In the genomic region with DNA sequence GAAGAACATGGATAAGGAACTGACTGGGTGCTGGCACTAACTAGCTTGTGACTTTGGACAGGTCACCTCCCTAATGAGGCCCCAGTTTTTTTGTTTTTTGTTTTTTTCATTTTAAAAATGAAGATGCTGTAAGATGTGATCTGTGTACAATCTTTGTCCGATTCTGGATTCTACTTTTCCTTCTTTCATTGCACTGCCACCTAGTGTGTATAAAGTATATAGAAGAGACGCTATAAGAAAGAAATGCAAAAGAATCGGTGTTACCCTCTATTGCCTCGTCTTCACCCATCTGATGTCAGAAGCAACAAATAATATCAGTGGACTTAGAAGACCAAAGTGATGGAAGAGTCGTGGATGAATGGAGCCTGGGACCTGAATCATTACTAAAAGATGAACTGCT, we compare ENCODE assay signal across 9 cellular contexts. TPM values are rescaled to one million over a fixed set of nuclear protein-coding genes. Genes with fewer than 3 reads are reported as not detected.
DNase-seq lines count a peak whose midpoint lies in the region; ATAC-seq and TF ChIP-seq lines count a peak whose summit lies in the region.
"Had no signal": no experiment of that assay in that cellular context is flagged by ENCODE, and none has a peak within 500 bp of the region (broad histone marks: within the 10 kb centered on the region; RNA-seq: fewer than 3 reads in every experiment).

No MANE protein-coding gene starts in this region.

- POLR2A ChIA-PET in activated naive CD8-positive, alpha-beta T cell treated with anti-CD3 and anti-CD28 coated beads, Interleukin-2, amount 10 ng/mL, durations not matched to agents 7 days and 5 days (lab: Charles Lee) = no interaction called here
- POLR2A ChIA-PET in naive thymus-derived CD4-positive, alpha-beta T cell (lab: Charles Lee) = no interaction called here

- H3K36me3 ChIP-seq in GM23338 (ENCODE audit: insufficient read depth) = no peaks in the 10 kb centered on the region
- no peaks in the 10 kb centered on the region for H3K36me3 ChIP-seq in naive thymus-derived CD4-positive, alpha-beta T cell (ENCODE audit: control insufficient read depth in 2 of 3, insufficient read depth in 3 of 3, low read length in 3 of 3)

- no peaks in the 10 kb centered on the region for H3K36me3 Mint-ChIP-seq in GM23338 (ENCODE audit: low read depth)
- no peaks in the 10 kb centered on the region for H3K36me3 Mint-ChIP-seq in activated naive CD8-positive, alpha-beta T cell treated with anti-CD3 and anti-CD28 coated beads, Interleukin-2, amount 10 ng/mL, durations not matched to agents 7 days and 5 days
- H3K36me3 Mint-ChIP-seq in naive thymus-derived CD4-positive, alpha-beta T cell = peaks cover 0 to 9% (median 0%) of the 10 kb centered on the region in 5 donors

- H3K27me3 ChIP-seq in GM23338 (ENCODE audit: insufficient read depth) = no peaks in the 10 kb centered on the region
- no peaks in the 10 kb centered on the region for H3K27me3 ChIP-seq in naive thymus-derived CD4-positive, alpha-beta T cell (ENCODE audit: control insufficient read depth in 2 of 2, insufficient read depth in 2 of 2, low read length in 2 of 2)

- H3K27ac ChIP-seq in GM23338 (ENCODE audit: low read depth) = no peak overlapping the region
- no peak overlapping the region for H3K27ac ChIP-seq in naive thymus-derived CD4-positive, alpha-beta T cell (ENCODE audit: low read depth, low read length)

- no peaks in the 10 kb centered on the region for H3K4me1 ChIP-seq in GM23338 (ENCODE audit: insufficient read depth)
- H3K4me1 ChIP-seq in naive thymus-derived CD4-positive, alpha-beta T cell (ENCODE audit: control insufficient read depth in 2 of 2, insufficient read depth in 2 of 2, low read length in 2 of 2) = peaks cover 0 to 4% of the 10 kb centered on the region in 2 donors

- no peak overlapping the region for H3K4me3 ChIP-seq in GM23338
- no peak overlapping the region for H3K4me3 ChIP-seq in naive thymus-derived CD4-positive, alpha-beta T cell (ENCODE audit: low read length)

- no peaks in the 10 kb centered on the region for H3K9me2 ChIP-seq in GM23338 (ENCODE audit: insufficient read depth)

- peaks cover 3% of the 10 kb centered on the region for H3K27me3 Mint-ChIP-seq in GM23338 (ENCODE audit: insufficient read depth, low read depth, poor library complexity)
- no peaks in the 10 kb centered on the region for H3K27me3 Mint-ChIP-seq in activated naive CD8-positive, alpha-beta T cell treated with anti-CD3 and anti-CD28 coated beads, Interleukin-2, amount 10 ng/mL, durations not matched to agents 7 days and 5 days
- no peaks in the 10 kb centered on the region for H3K27me3 Mint-ChIP-seq in naive thymus-derived CD4-positive, alpha-beta T cell

- no peaks in the 10 kb centered on the region for H3F3A ChIP-seq in GM23338 (replicated peaks; ENCODE audit: low read depth)

- H3K9me3 ChIP-seq in naive thymus-derived CD4-positive, alpha-beta T cell (ENCODE audit: control insufficient read depth in 2 of 3, low read length in 3 of 3) = no peaks in the 10 kb centered on the region

- H3K4me2 ChIP-seq in GM23338 = no peak overlapping the region

- ATAC-seq in GM23338 = no peak
- peak; percentile 47 for ATAC-seq in activated naive CD8-positive, alpha-beta T cell treated with anti-CD3 and anti-CD28 coated beads, Interleukin-2, amount 10 ng/mL, durations not matched to agents 7 days and 5 days (ENCODE audit: low read depth)
- ATAC-seq in naive thymus-derived CD4-positive, alpha-beta T cell = peak; percentile 67
- no peak for ATAC-seq in HG02763 (IDR thresholded peaks at IDR 0.05; ENCODE audit: unreplicated experiment)

- H4K20me1 ChIP-seq in GM23338 (replicated peaks; ENCODE audit: insufficient read depth) = no peaks in the 10 kb centered on the region

- H2AFZ ChIP-seq in GM23338 = no peak overlapping the region

- intact Hi-C loops in naive thymus-derived CD4-positive, alpha-beta T cell (cut with micrococcal nuclease) = loop anchor here (1.0 to 10.0 kb wide), 8 partner anchors 61 to 762 kb away; a partner anchor contains a TSS

- DNase-seq in DMS53 (lab: John Stamatoyannopoulos, UW) (peak; percentile 58), GM23338 (ENCODE audit: low spot score) (peak; percentile 8), NCI-H510A (lab: John Stamatoyannopoulos, UW) (no peak), activated T-cell treated with anti-CD3 and anti-CD28 coated beads for 4 hours (no peak)
- no peak for DNase-seq in activated naive CD8-positive, alpha-beta T cell treated with anti-CD3 and anti-CD28 coated beads, Interleukin-2, amount 10 ng/mL, durations not matched to agents 7 days and 5 days
- peak in 6 of 9 donors; percentile 2 to 33 (median 18) for DNase-seq in naive thymus-derived CD4-positive, alpha-beta T cell
- no peak for DNase-seq in NK-92 treated with Interleukin-12 subunit alpha and Interleukin-12 subunit beta, amount 100 ng/mL, for 24 hours (lab: John Stamatoyannopoulos, UW)
- DNase-seq: caudate nucleus had no signal

- no peak overlapping the region for H3K27ac Mint-ChIP-seq in GM23338
- peak overlapping the region; percentile 75 for H3K27ac Mint-ChIP-seq in activated naive CD8-positive, alpha-beta T cell treated with anti-CD3 and anti-CD28 coated beads, Interleukin-2, amount 10 ng/mL, durations not matched to agents 7 days and 5 days
- H3K27ac Mint-ChIP-seq in naive thymus-derived CD4-positive, alpha-beta T cell = peak overlapping the region in 5 of 9 donors; percentile 6 to 51 (median 13)

- H3K79me2 ChIP-seq in GM23338 (replicated peaks; ENCODE audit: insufficient read depth) = no peaks in the 10 kb centered on the region

- H3K9me3 Mint-ChIP-seq in GM23338 = no peaks in the 10 kb centered on the region; the same call in 2 of the 3 replicates
- peaks cover 5% of the 10 kb centered on the region for H3K9me3 Mint-ChIP-seq in activated naive CD8-positive, alpha-beta T cell treated with anti-CD3 and anti-CD28 coated beads, Interleukin-2, amount 10 ng/mL, durations not matched to agents 7 days and 5 days
- H3K9me3 Mint-ChIP-seq in naive thymus-derived CD4-positive, alpha-beta T cell = peaks cover 0 to 8% (median 0%) of the 10 kb centered on the region in 11 donors

- peak in 1 of 2 experiments; percentile 42; a peak in 3 of 4 replicates for TF ChIP-seq CTCF in GM23338 (conservative IDR thresholded peaks at IDR 0.05; ENCODE audit: low read depth in 2 of 2)

- CTCF ChIA-PET in naive thymus-derived CD4-positive, alpha-beta T cell (lab: Charles Lee) = interaction anchor here (0.6 to 1.0 kb wide), 6 partner anchors 36 to 854 kb away, joined by 3 to 4 read pairs (median 3); no protein-coding TSS in a partner anchor

- H3K4me3 Mint-ChIP-seq in GM23338 = no peak overlapping the region
- no peak overlapping the region for H3K4me3 Mint-ChIP-seq in activated naive CD8-positive, alpha-beta T cell treated with anti-CD3 and anti-CD28 coated beads, Interleukin-2, amount 10 ng/mL, durations not matched to agents 7 days and 5 days
- H3K4me3 Mint-ChIP-seq in naive thymus-derived CD4-positive, alpha-beta T cell = peak overlapping the region in 3 of 10 donors; percentile 0 to 46 (median 38)

- H3K4me1 Mint-ChIP-seq in GM23338 = no peaks in the 10 kb centered on the region
- H3K4me1 Mint-ChIP-seq in activated naive CD8-positive, alpha-beta T cell treated with anti-CD3 and anti-CD28 coated beads, Interleukin-2, amount 10 ng/mL, durations not matched to agents 7 days and 5 days = peaks cover 9% of the 10 kb centered on the region
- peaks cover 4 to 11% (median 9%) of the 10 kb centered on the region in 7 donors for H3K4me1 Mint-ChIP-seq in naive thymus-derived CD4-positive, alpha-beta T cell

TF ChIP-seq in GM23338, 12 proteins besides CTCF, POLR2A, EP300 and RAD21 (continues in another document):
- TF ChIP-seq, protein P1, sequence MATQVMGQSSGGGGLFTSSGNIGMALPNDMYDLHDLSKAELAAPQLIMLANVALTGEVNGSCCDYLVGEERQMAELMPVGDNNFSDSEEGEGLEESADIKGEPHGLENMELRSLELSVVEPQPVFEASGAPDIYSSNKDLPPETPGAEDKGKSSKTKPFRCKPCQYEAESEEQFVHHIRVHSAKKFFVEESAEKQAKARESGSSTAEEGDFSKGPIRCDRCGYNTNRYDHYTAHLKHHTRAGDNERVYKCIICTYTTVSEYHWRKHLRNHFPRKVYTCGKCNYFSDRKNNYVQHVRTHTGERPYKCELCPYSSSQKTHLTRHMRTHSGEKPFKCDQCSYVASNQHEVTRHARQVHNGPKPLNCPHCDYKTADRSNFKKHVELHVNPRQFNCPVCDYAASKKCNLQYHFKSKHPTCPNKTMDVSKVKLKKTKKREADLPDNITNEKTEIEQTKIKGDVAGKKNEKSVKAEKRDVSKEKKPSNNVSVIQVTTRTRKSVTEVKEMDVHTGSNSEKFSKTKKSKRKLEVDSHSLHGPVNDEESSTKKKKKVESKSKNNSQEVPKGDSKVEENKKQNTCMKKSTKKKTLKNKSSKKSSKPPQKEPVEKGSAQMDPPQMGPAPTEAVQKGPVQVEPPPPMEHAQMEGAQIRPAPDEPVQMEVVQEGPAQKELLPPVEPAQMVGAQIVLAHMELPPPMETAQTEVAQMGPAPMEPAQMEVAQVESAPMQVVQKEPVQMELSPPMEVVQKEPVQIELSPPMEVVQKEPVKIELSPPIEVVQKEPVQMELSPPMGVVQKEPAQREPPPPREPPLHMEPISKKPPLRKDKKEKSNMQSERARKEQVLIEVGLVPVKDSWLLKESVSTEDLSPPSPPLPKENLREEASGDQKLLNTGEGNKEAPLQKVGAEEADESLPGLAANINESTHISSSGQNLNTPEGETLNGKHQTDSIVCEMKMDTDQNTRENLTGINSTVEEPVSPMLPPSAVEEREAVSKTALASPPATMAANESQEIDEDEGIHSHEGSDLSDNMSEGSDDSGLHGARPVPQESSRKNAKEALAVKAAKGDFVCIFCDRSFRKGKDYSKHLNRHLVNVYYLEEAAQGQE (IDR thresholded peaks at IDR 0.05; ENCODE audit: unreplicated experiment) = no peak
- TF ChIP-seq JUNB (IDR thresholded peaks at IDR 0.05; ENCODE audit: unreplicated experiment) (no peak), NANOG (IDR thresholded peaks at IDR 0.05; ENCODE audit: borderline replicate concordance) (no peak), CREB1 (CRISPR knock-in tag; IDR thresholded peaks at IDR 0.05; ENCODE audit: low read depth) (no peak)
- TF ChIP-seq, protein P2, sequence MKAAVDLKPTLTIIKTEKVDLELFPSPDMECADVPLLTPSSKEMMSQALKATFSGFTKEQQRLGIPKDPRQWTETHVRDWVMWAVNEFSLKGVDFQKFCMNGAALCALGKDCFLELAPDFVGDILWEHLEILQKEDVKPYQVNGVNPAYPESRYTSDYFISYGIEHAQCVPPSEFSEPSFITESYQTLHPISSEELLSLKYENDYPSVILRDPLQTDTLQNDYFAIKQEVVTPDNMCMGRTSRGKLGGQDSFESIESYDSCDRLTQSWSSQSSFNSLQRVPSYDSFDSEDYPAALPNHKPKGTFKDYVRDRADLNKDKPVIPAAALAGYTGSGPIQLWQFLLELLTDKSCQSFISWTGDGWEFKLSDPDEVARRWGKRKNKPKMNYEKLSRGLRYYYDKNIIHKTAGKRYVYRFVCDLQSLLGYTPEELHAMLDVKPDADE (IDR thresholded peaks at IDR 0.05) = no peak

RNA-seq across cellular contexts. Expression of a gene that starts 58.6 kb away (rescaled TPM):
- total RNA-seq in GM23338 (2014; rRNA removed; shearing (Covaris generic)) = not detected in 2 replicates
- not detected in 2 replicates for polyA plus RNA-seq in GM23338 (2016; fragmentation: Nextera tagmentation; extraction: Ambion mirVana)
- total RNA-seq in activated naive CD8-positive, alpha-beta T cell treated with anti-CD3 and anti-CD28 coated beads, Interleukin-2, amount 10 ng/mL, durations not matched to agents 7 days and 5 days = 10 to 100 TPM; 76.0 to 77.4 TPM
- total RNA-seq in naive thymus-derived CD4-positive, alpha-beta T cell = 10 to 100 TPM; 47.6 to 98.5 (median 67.4) TPM
- 10 to 100 TPM; 51.3 to 52.7 TPM for polyA plus RNA-seq in naive thymus-derived CD4-positive, alpha-beta T cell

Comparison
In these comparisons a context has a peak if more than half of its experiments do, and no peak if none do; other contexts are left out.
1. DNase-seq: peak in DMS53 (single experiment), GM23338 (single experiment) and naive thymus-derived CD4-positive, alpha-beta T cell (6 of 9); none in activated naive CD8-positive, alpha-beta T cell treated with anti-CD3 and anti-CD28 coated beads, Interleukin-2, amount 10 ng/mL, durations not matched to agents 7 days and 5 days (single experiment), NCI-H510A (single experiment), activated T-cell treated with anti-CD3 and anti-CD28 coated beads for 4 hours (single experiment) and NK-92 treated with Interleukin-12 subunit alpha and Interleukin-12 subunit beta, amount 100 ng/mL, for 24 hours (single experiment).
2. ATAC-seq: peak in activated naive CD8-positive, alpha-beta T cell treated with anti-CD3 and anti-CD28 coated beads, Interleukin-2, amount 10 ng/mL, durations not matched to agents 7 days and 5 days (single experiment) and naive thymus-derived CD4-positive, alpha-beta T cell (single experiment); none in GM23338 (single experiment) and HG02763 (single experiment).
3. RNA of a gene that starts 58.6 kb away (total RNA-seq): 76.0 to 77.4 TPM in activated naive CD8-positive, alpha-beta T cell treated with anti-CD3 and anti-CD28 coated beads, Interleukin-2, amount 10 ng/mL, durations not matched to agents 7 days and 5 days and 47.6 to 98.5 TPM in naive thymus-derived CD4-positive, alpha-beta T cell; not detected in GM23338; every median in the first group is over 10 times any median in the second.